Comparison of ENCODE assay signal across 12 cellular contexts in genomic region chr7:44636926-44637325, GRCh38. TPM values are rescaled to one million over a fixed set of nuclear protein-coding genes. Genes with fewer than 3 reads are reported as not detected.
DNase-seq lines count a peak whose midpoint lies in the region; ATAC-seq, FAIRE-seq and TF ChIP-seq lines count a peak whose summit lies in the region.
"Had no signal": no experiment of that assay in that cellular context is flagged by ENCODE, and none has a peak within 500 bp of the region (broad histone marks: within the 10 kb centered on the region; RNA-seq: fewer than 3 reads in every experiment).

No MANE protein-coding gene starts in this region.

- no peak for FAIRE-seq in keratinocyte (lab: Jason Lieb, UNC)
- FAIRE-seq in GM19239 (lab: Jason Lieb, UNC): no peak
- FAIRE-seq: K562 had no signal

- peaks cover 0 to 5% (median 0%) of the 10 kb centered on the region in 9 donors for H3K36me3 ChIP-seq in heart right ventricle
- H3K36me3 ChIP-seq in keratinocyte (ENCODE audit: control insufficient read depth in 2 of 2, extremely low read depth in 1 of 2, insufficient read depth in 2 of 2, low read length in 2 of 2): peaks cover 3 to 5% of the 10 kb centered on the region in 2 experiments
- no peaks in the 10 kb centered on the region for H3K36me3 ChIP-seq in thyroid gland

- H3K9me1 ChIP-seq in keratinocyte (ENCODE audit: control insufficient read depth, extremely low read depth, insufficient read depth, low read length): peaks cover 2% of the 10 kb centered on the region

- POLR2A ChIA-PET in activated CD8-positive, alpha-beta T cell treated with anti-CD3 and anti-CD28 coated beads, Interleukin-2, amount 10 ng/mL, durations not matched to agents 7 days and 5 days (lab: Charles Lee): interaction anchor here (0.6 to 8.3 kb wide), 8 partner anchors 8 to 249 kb away, joined by 3 to 107 read pairs (median 4); partner anchors contain the start of genes H2AZ2 and OGDH

- dilution Hi-C loops in keratinocyte (cut with MboI; ENCODE audit: extremely low pct_ligation_motif_present, low sequenced_read_pairs): no loop called here

- no peak for DNase-seq in heart right ventricle
- no peak for DNase-seq in cardiac septum (ENCODE audit: low spot score)
- DNase-seq in activated CD8-positive, alpha-beta T cell treated with anti-CD3 and anti-CD28 coated beads, Interleukin-2, amount 10 ng/mL, durations not matched to agents 7 days and 5 days: no peak
- no peak for DNase-seq in keratinocyte (ENCODE audit: low read depth, low spot score)
- DNase-seq in thyroid gland: no peak
- no peak for DNase-seq in OCI-M2 (lab: John Stamatoyannopoulos, UW; ENCODE audit: unreplicated experiment)
- no peak for DNase-seq in GM19239 (ENCODE audit: insufficient read length, low spot score)
- DNase-seq: activated CD4-positive, alpha-beta T cell treated with anti-CD3 and anti-CD28 coated beads for 4 hours; AML-193; SIG-M5 had no signal

- TF ChIP-seq POLR2A in thyroid gland (IDR thresholded peaks at IDR 0.05): no peak

- no peak overlapping the region for H3K4me3 Mint-ChIP-seq in activated CD8-positive, alpha-beta T cell treated with anti-CD3 and anti-CD28 coated beads, Interleukin-2, amount 10 ng/mL, durations not matched to agents 7 days and 5 days

- H3K79me2 ChIP-seq in keratinocyte (ENCODE audit: control insufficient read depth, insufficient read depth, low read length): peaks cover 8% of the 10 kb centered on the region

- no peak for TF ChIP-seq CTCF in heart right ventricle (IDR thresholded peaks at IDR 0.05)
- TF ChIP-seq CTCF in keratinocyte (optimal IDR thresholded peaks at IDR 0.05 in 1 of 3, IDR thresholded peaks at IDR 0.05 in 1 of 3, conservative IDR thresholded peaks at IDR 0.05 in 1 of 3; ENCODE audit: extremely low read depth in 1 of 3, insufficient read depth in 2 of 3, low read length in 3 of 3): no peak
- no peak for TF ChIP-seq CTCF in thyroid gland (IDR thresholded peaks at IDR 0.05)

- H4K20me1 ChIP-seq in keratinocyte (ENCODE audit: control insufficient read depth, extremely low read depth, insufficient read depth, low read length): no peaks in the 10 kb centered on the region

- H3K4me1 ChIP-seq in heart right ventricle: peaks cover 13 to 100% (median 86%) of the 10 kb centered on the region in 9 donors
- peaks cover 64% of the 10 kb centered on the region for H3K4me1 ChIP-seq in keratinocyte (ENCODE audit: control insufficient read depth, extremely low read depth, insufficient read depth, low read length)
- peaks cover 63 to 87% of the 10 kb centered on the region in 2 donors for H3K4me1 ChIP-seq in thyroid gland

- 91 to 93% methylated on average over 2 of the region's 2 CpGs for WGBS in heart right ventricle, 2 donors
- WGBS in thyroid gland, 2 donors: 99 to 100% methylated on average over 2 of the region's 2 CpGs

- intact Hi-C loops in heart right ventricle (cut with DNase I) (no loop called here), cardiac septum (cut with DNase I) (no loop called here), thyroid gland (cut with DNase I) (no loop called here)

- peak overlapping the region; percentile 100 for H3K27ac Mint-ChIP-seq in activated CD8-positive, alpha-beta T cell treated with anti-CD3 and anti-CD28 coated beads, Interleukin-2, amount 10 ng/mL, durations not matched to agents 7 days and 5 days

- H3K27me3 ChIP-seq in heart right ventricle: no peaks in the 10 kb centered on the region
- H3K27me3 ChIP-seq in keratinocyte (ENCODE audit: control insufficient read depth, extremely low read depth, insufficient read depth, low read length): no peaks in the 10 kb centered on the region
- no peaks in the 10 kb centered on the region for H3K27me3 ChIP-seq in thyroid gland

- no peak overlapping the region for H3K4me3 ChIP-seq in heart right ventricle
- H3K4me3 ChIP-seq in keratinocyte (ENCODE audit: control insufficient read depth in 2 of 3, extremely low read depth in 1 of 3, insufficient read depth in 2 of 3, low read depth in 1 of 3, low read length in 3 of 3): no peak overlapping the region
- H3K4me3 ChIP-seq in thyroid gland (replicated peaks in 1 of 3): no peak overlapping the region
- H3K4me3 ChIP-seq: K562 had no signal

- CTCF ChIA-PET in activated CD8-positive, alpha-beta T cell treated with anti-CD3 and anti-CD28 coated beads, Interleukin-2, amount 10 ng/mL, durations not matched to agents 7 days and 5 days (lab: Charles Lee): interaction anchor here (0.9 to 3.1 kb wide), 7 partner anchors 10 to 161 kb away, joined by 4 to 27 read pairs (median 7); partner anchors contain the start of gene OGDH

- no peak for ATAC-seq in heart right ventricle
- no peak for ATAC-seq in activated CD8-positive, alpha-beta T cell treated with anti-CD3 and anti-CD28 coated beads, Interleukin-2, amount 10 ng/mL, durations not matched to agents 7 days and 5 days
- ATAC-seq in HG03457 (IDR thresholded peaks at IDR 0.05; ENCODE audit: unreplicated experiment): no peak
- ATAC-seq: K562 had no signal

- H3K4me2 ChIP-seq in keratinocyte (ENCODE audit: control insufficient read depth, extremely low read depth, insufficient read depth, low read depth, low read length): no peak overlapping the region

- peaks cover 92% of the 10 kb centered on the region for H3K4me1 Mint-ChIP-seq in activated CD8-positive, alpha-beta T cell treated with anti-CD3 and anti-CD28 coated beads, Interleukin-2, amount 10 ng/mL, durations not matched to agents 7 days and 5 days (ENCODE audit: low read depth)

- H3K9me3 ChIP-seq in heart right ventricle (no peaks in the 10 kb centered on the region), keratinocyte (ENCODE audit: control insufficient read depth, low read depth, low read length) (no peaks in the 10 kb centered on the region), thyroid gland (no peaks in the 10 kb centered on the region)

- peak overlapping the region in 8 of 10 donors; percentile 72 to 94 (median 84) for H3K27ac ChIP-seq in heart right ventricle
- peak overlapping the region; percentile 98 for H3K27ac ChIP-seq in keratinocyte (ENCODE audit: control insufficient read depth, insufficient read depth, low read length)
- H3K27ac ChIP-seq in thyroid gland: peak overlapping the region; percentile 16 to 90 (median 62)

- no peak overlapping the region for H2AFZ ChIP-seq in keratinocyte (ENCODE audit: control insufficient read depth, low read length)

- no peak overlapping the region for H3K9ac ChIP-seq in keratinocyte (ENCODE audit: control insufficient read depth, extremely low read depth, insufficient read depth, low read length)

- H3K27me3 Mint-ChIP-seq in activated CD8-positive, alpha-beta T cell treated with anti-CD3 and anti-CD28 coated beads, Interleukin-2, amount 10 ng/mL, durations not matched to agents 7 days and 5 days (ENCODE audit: low read depth): no peaks in the 10 kb centered on the region

- H3K9me3 Mint-ChIP-seq in activated CD8-positive, alpha-beta T cell treated with anti-CD3 and anti-CD28 coated beads, Interleukin-2, amount 10 ng/mL, durations not matched to agents 7 days and 5 days (ENCODE audit: insufficient read depth): no peaks in the 10 kb centered on the region

- H3K36me3 Mint-ChIP-seq in activated CD8-positive, alpha-beta T cell treated with anti-CD3 and anti-CD28 coated beads, Interleukin-2, amount 10 ng/mL, durations not matched to agents 7 days and 5 days (ENCODE audit: low read depth): peaks cover 58% of the 10 kb centered on the region

RNA-seq across cellular contexts. Expression of gene OGDH, which starts 30.5 kb away (rescaled TPM):
- 100 to 1,000 TPM; 500 to 724 (median 679) TPM for total RNA-seq in heart right ventricle
- polyA plus RNA-seq in heart right ventricle: 100 to 1,000 TPM; 202 to 421 TPM
- 406 TPM for total RNA-seq in cardiac septum
- total RNA-seq in activated CD8-positive, alpha-beta T cell treated with anti-CD3 and anti-CD28 coated beads, Interleukin-2, amount 10 ng/mL, durations not matched to agents 7 days and 5 days: 100 to 1,000 TPM; 113 to 114 TPM
- polyA plus RNA-seq in keratinocyte: 34.4 to 79.9 TPM (median 46.4 TPM) in 3 replicates
- polyA plus RNA-seq in keratinocyte (2011; ENCODE audit: low read depth): 37.6 TPM
- polyA plus RNA-seq in keratinocyte (2011; cell fraction: cytosol; rRNA removed): 53.1 and 67.3 TPM in 2 replicates
- 137 and 149 TPM in 2 replicates for polyA plus RNA-seq in keratinocyte (2011; cell fraction: nucleus; rRNA removed)
- polyA plus RNA-seq in keratinocyte (2012; ENCODE audit: low replicate concordance): 74.3 and 78.0 TPM in 2 replicates
- polyA minus RNA-seq in keratinocyte: 119 to 232 TPM (median 133 TPM) in 3 replicates
- 96.3 TPM for polyA minus RNA-seq in keratinocyte (2011; cell fraction: cytosol; rRNA and poly(A)+ RNA removed)
- 138 and 184 TPM in 2 replicates for polyA minus RNA-seq in keratinocyte (2011; cell fraction: nucleus; rRNA and poly(A)+ RNA removed)
- total RNA-seq in thyroid gland: 100 to 1,000 TPM; 108 to 325 (median 201) TPM

RNA-seq across cellular contexts. Expression of gene TMED4, which starts 54.9 kb away (rescaled TPM):
- total RNA-seq in heart right ventricle (10 to 100 TPM; 55.4 to 81.4 (median 69.4) TPM), cardiac septum (73.8 TPM), thyroid gland (100 to 1,000 TPM; 240 to 522 (median 435) TPM)
- polyA plus RNA-seq in heart right ventricle (10 to 100 TPM; 42.9 to 45.6 TPM), keratinocyte (45.8 to 52.0 TPM (median 47.6 TPM) in 3 replicates)
- total RNA-seq in activated CD8-positive, alpha-beta T cell treated with anti-CD3 and anti-CD28 coated beads, Interleukin-2, amount 10 ng/mL, durations not matched to agents 7 days and 5 days: 10 to 100 TPM; 63.8 to 65.9 TPM
- 14.9 TPM for polyA plus RNA-seq in keratinocyte (2011; ENCODE audit: low read depth)
- 26.9 and 30.9 TPM in 2 replicates for polyA plus RNA-seq in keratinocyte (2011; cell fraction: cytosol; rRNA removed)
- 96.2 and 102 TPM in 2 replicates for polyA plus RNA-seq in keratinocyte (2011; cell fraction: nucleus; rRNA removed)
- 29.1 and 43.1 TPM in 2 replicates for polyA plus RNA-seq in keratinocyte (2012; ENCODE audit: low replicate concordance)
- polyA minus RNA-seq in keratinocyte: 41.7 to 49.6 TPM (median 43.4 TPM) in 3 replicates
- polyA minus RNA-seq in keratinocyte (2011; cell fraction: cytosol; rRNA and poly(A)+ RNA removed): 69.8 TPM
- polyA minus RNA-seq in keratinocyte (2011; cell fraction: nucleus; rRNA and poly(A)+ RNA removed): 38.5 and 48.6 TPM in 2 replicates
